1 cellular context compared by ENCODE assay signal in the genomic region with DNA sequence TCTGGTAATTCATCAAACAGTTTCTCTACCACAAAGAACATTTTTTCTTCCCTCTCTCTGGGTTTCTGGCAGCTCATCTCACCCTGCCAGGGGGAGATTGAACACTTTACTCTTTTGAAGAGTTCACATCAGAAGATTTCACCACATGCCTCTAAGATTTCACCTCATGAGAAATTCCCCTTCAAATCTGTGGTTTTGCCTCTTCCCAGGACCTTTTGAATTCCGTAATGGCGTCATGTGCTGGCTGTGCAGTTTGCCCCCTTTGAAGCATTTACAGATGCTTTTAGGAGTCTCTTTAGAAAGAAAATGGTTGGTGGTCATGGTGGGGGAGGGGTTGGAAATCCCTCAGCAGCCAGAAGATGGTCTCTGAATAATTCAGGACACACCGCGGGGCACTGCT.
TF ChIP-seq lines count a peak whose summit lies in the region.

No MANE protein-coding gene starts in this region.

TF ChIP-seq in H1, 55 proteins besides CTCF, POLR2A, EP300 and RAD21:
- TF ChIP-seq CEBPB (IDR thresholded peaks at IDR 0.05; ENCODE audit: low read depth, low read length), result no peak
- TF ChIP-seq ASH2L (IDR thresholded peaks at IDR 0.05; ENCODE audit: low read length), result no peak
- no peak for TF ChIP-seq CTBP2 (IDR thresholded peaks at IDR 0.05; ENCODE audit: borderline replicate concordance, insufficient read depth, insufficient read length, low read length)
- TF ChIP-seq RNF2 (IDR thresholded peaks at IDR 0.05; ENCODE audit: borderline replicate concordance, low read depth, low read length, missing control alignments, poor library complexity, severe bottlenecking), result no peak
- TF ChIP-seq SIRT6 (IDR thresholded peaks at IDR 0.05; ENCODE audit: low read length), result no peak
- TF ChIP-seq TAF7 (optimal IDR thresholded peaks at IDR 0.05; ENCODE audit: borderline replicate concordance, low read depth, low read length), result no peak
- TF ChIP-seq CHD2 (IDR thresholded peaks at IDR 0.05; ENCODE audit: low read length), result no peak
- no peak for TF ChIP-seq TCF12 (IDR thresholded peaks at IDR 0.05; ENCODE audit: low read depth, low read length)
- no peak for TF ChIP-seq RFX5 (IDR thresholded peaks at IDR 0.05; ENCODE audit: borderline replicate concordance, low read depth, low read length)
- TF ChIP-seq, protein P1, sequence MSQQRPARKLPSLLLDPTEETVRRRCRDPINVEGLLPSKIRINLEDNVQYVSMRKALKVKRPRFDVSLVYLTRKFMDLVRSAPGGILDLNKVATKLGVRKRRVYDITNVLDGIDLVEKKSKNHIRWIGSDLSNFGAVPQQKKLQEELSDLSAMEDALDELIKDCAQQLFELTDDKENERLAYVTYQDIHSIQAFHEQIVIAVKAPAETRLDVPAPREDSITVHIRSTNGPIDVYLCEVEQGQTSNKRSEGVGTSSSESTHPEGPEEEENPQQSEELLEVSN (IDR thresholded peaks at IDR 0.05), result no peak
- TF ChIP-seq ZNF274 (IDR thresholded peaks at IDR 0.05; ENCODE audit: borderline replicate concordance, extremely low read depth, low read length), result no peak
- no peak for TF ChIP-seq SUZ12 (IDR thresholded peaks at IDR 0.05; ENCODE audit: low read length)
- TF ChIP-seq, protein P2, sequence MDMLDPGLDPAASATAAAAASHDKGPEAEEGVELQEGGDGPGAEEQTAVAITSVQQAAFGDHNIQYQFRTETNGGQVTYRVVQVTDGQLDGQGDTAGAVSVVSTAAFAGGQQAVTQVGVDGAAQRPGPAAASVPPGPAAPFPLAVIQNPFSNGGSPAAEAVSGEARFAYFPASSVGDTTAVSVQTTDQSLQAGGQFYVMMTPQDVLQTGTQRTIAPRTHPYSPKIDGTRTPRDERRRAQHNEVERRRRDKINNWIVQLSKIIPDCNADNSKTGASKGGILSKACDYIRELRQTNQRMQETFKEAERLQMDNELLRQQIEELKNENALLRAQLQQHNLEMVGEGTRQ (IDR thresholded peaks at IDR 0.05; ENCODE audit: low read length), result no peak
- TF ChIP-seq BACH1 (IDR thresholded peaks at IDR 0.05; ENCODE audit: low read length), result no peak
- no peak for TF ChIP-seq SAP30 (IDR thresholded peaks at IDR 0.05; ENCODE audit: insufficient read depth, insufficient replicate concordance, low read length)
- TF ChIP-seq, protein P3, sequence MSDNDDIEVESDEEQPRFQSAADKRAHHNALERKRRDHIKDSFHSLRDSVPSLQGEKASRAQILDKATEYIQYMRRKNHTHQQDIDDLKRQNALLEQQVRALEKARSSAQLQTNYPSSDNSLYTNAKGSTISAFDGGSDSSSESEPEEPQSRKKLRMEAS (IDR thresholded peaks at IDR 0.05), result no peak
- TF ChIP-seq, protein P4, sequence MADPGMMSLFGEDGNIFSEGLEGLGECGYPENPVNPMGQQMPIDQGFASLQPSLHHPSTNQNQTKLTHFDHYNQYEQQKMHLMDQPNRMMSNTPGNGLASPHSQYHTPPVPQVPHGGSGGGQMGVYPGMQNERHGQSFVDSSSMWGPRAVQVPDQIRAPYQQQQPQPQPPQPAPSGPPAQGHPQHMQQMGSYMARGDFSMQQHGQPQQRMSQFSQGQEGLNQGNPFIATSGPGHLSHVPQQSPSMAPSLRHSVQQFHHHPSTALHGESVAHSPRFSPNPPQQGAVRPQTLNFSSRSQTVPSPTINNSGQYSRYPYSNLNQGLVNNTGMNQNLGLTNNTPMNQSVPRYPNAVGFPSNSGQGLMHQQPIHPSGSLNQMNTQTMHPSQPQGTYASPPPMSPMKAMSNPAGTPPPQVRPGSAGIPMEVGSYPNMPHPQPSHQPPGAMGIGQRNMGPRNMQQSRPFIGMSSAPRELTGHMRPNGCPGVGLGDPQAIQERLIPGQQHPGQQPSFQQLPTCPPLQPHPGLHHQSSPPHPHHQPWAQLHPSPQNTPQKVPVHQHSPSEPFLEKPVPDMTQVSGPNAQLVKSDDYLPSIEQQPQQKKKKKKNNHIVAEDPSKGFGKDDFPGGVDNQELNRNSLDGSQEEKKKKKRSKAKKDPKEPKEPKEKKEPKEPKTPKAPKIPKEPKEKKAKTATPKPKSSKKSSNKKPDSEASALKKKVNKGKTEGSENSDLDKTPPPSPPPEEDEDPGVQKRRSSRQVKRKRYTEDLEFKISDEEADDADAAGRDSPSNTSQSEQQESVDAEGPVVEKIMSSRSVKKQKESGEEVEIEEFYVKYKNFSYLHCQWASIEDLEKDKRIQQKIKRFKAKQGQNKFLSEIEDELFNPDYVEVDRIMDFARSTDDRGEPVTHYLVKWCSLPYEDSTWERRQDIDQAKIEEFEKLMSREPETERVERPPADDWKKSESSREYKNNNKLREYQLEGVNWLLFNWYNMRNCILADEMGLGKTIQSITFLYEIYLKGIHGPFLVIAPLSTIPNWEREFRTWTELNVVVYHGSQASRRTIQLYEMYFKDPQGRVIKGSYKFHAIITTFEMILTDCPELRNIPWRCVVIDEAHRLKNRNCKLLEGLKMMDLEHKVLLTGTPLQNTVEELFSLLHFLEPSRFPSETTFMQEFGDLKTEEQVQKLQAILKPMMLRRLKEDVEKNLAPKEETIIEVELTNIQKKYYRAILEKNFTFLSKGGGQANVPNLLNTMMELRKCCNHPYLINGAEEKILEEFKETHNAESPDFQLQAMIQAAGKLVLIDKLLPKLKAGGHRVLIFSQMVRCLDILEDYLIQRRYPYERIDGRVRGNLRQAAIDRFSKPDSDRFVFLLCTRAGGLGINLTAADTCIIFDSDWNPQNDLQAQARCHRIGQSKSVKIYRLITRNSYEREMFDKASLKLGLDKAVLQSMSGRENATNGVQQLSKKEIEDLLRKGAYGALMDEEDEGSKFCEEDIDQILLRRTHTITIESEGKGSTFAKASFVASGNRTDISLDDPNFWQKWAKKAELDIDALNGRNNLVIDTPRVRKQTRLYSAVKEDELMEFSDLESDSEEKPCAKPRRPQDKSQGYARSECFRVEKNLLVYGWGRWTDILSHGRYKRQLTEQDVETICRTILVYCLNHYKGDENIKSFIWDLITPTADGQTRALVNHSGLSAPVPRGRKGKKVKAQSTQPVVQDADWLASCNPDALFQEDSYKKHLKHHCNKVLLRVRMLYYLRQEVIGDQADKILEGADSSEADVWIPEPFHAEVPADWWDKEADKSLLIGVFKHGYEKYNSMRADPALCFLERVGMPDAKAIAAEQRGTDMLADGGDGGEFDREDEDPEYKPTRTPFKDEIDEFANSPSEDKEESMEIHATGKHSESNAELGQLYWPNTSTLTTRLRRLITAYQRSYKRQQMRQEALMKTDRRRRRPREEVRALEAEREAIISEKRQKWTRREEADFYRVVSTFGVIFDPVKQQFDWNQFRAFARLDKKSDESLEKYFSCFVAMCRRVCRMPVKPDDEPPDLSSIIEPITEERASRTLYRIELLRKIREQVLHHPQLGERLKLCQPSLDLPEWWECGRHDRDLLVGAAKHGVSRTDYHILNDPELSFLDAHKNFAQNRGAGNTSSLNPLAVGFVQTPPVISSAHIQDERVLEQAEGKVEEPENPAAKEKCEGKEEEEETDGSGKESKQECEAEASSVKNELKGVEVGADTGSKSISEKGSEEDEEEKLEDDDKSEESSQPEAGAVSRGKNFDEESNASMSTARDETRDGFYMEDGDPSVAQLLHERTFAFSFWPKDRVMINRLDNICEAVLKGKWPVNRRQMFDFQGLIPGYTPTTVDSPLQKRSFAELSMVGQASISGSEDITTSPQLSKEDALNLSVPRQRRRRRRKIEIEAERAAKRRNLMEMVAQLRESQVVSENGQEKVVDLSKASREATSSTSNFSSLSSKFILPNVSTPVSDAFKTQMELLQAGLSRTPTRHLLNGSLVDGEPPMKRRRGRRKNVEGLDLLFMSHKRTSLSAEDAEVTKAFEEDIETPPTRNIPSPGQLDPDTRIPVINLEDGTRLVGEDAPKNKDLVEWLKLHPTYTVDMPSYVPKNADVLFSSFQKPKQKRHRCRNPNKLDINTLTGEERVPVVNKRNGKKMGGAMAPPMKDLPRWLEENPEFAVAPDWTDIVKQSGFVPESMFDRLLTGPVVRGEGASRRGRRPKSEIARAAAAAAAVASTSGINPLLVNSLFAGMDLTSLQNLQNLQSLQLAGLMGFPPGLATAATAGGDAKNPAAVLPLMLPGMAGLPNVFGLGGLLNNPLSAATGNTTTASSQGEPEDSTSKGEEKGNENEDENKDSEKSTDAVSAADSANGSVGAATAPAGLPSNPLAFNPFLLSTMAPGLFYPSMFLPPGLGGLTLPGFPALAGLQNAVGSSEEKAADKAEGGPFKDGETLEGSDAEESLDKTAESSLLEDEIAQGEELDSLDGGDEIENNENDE (IDR thresholded peaks at IDR 0.05; ENCODE audit: insufficient replicate concordance, low read length), result no peak
- no peak for TF ChIP-seq POU5F1 (IDR thresholded peaks at IDR 0.05; ENCODE audit: low read depth, low read length)
TF ChIP-seq in H1: peak in this region for 0.
